ENCODE assay signal across 8 cellular contexts in genomic region chr1:52725903-52726264, GRCh38. TPM values are rescaled to one million over a fixed set of nuclear protein-coding genes. Genes with fewer than 3 reads are reported as not detected.
DNase-seq lines count a peak whose midpoint lies in the region; ATAC-seq, FAIRE-seq and TF ChIP-seq lines count a peak whose summit lies in the region.

No MANE protein-coding gene starts in this region.

- H2AFZ ChIP-seq in OCI-LY3 (ENCODE audit: low read depth, low read length) (peak overlapping the region; percentile 98), osteoblast (ENCODE audit: low read length) (peak overlapping the region; percentile 98)

- peak overlapping the region; percentile 98 for H3K4me3 ChIP-seq in OCI-LY3 (ENCODE audit: low read length)
- H3K4me3 ChIP-seq in osteoblast (ENCODE audit: insufficient read depth, low read length) = peak overlapping the region; percentile 98

- TF ChIP-seq CTCF in CD4-positive, alpha-beta T cell (IDR thresholded peaks at IDR 0.05) = no peak
- TF ChIP-seq CTCF in OCI-LY3 (IDR thresholded peaks at IDR 0.05; ENCODE audit: low read depth, low read length) = no peak
- no peak for TF ChIP-seq CTCF in endothelial cell (IDR thresholded peaks at IDR 0.05; ENCODE audit: unreplicated experiment)
- no peak for TF ChIP-seq CTCF in osteoblast (IDR thresholded peaks at IDR 0.05; ENCODE audit: extremely low read depth, low read depth, low read length)
- TF ChIP-seq CTCF in RWPE1 (conservative IDR thresholded peaks at IDR 0.05; ENCODE audit: low read depth) = no peak

- peak overlapping the region; percentile 71 for H3K4me2 ChIP-seq in OCI-LY3 (ENCODE audit: low read length)
- H3K4me2 ChIP-seq in osteoblast (ENCODE audit: insufficient read depth, low read length) = peak overlapping the region; percentile 99

- H3K9me3 ChIP-seq in CD4-positive, alpha-beta T cell (ENCODE audit: control insufficient read depth, low read length) = no peaks in the 10 kb centered on the region
- H3K9me3 ChIP-seq in OCI-LY3 (ENCODE audit: insufficient read depth, low read length) (no peaks in the 10 kb centered on the region), osteoblast (ENCODE audit: low read depth, low read length) (no peaks in the 10 kb centered on the region)

- CTCF ChIA-PET in CD4-positive, alpha-beta T cell (lab: Charles Lee) = interaction anchor here (1.0 to 1.9 kb wide), 2 partner anchors 25 to 40 kb away, joined by 4 to 6 read pairs; no protein-coding TSS in a partner anchor
- CTCF ChIA-PET in RWPE1 (lab: Yijun Ruan, JAX) = no interaction called here

- POLR2A ChIA-PET in CD4-positive, alpha-beta T cell (lab: Charles Lee) = interaction anchor here (0.6 to 4.4 kb wide), 15 partner anchors 10 to 693 kb away, joined by 3 to 36 read pairs (median 4); partner anchors contain the start of genes ECHDC2, KTI12, ORC1 and PRPF38A
- POLR2A ChIA-PET in RWPE1 (lab: Yijun Ruan, JAX; ENCODE audit: low non-redundant PET) = interaction anchor here (0.7 kb wide), 1 partner anchor 111 kb away, joined by 3 read pairs; no protein-coding TSS in a partner anchor

- H3K4me1 Mint-ChIP-seq in CD4-positive, alpha-beta T cell (ENCODE audit: low read depth) = peaks cover 49% of the 10 kb centered on the region
- peaks cover 25% of the 10 kb centered on the region for H3K4me1 Mint-ChIP-seq in endothelial cell (ENCODE audit: unreplicated experiment)

- H4K20me1 ChIP-seq in OCI-LY3 (ENCODE audit: insufficient read depth, low read length) (no peaks in the 10 kb centered on the region), osteoblast (ENCODE audit: insufficient read depth, low read length) (peaks cover 26% of the 10 kb centered on the region)

- H3K79me2 ChIP-seq in OCI-LY3 (ENCODE audit: low read length) (peaks cover 20% of the 10 kb centered on the region), osteoblast (ENCODE audit: insufficient read depth, low read length) (peaks cover 45% of the 10 kb centered on the region)

- no peak for ATAC-seq in CD4-positive, alpha-beta T cell (ENCODE audit: poor library complexity)
- no peak for ATAC-seq in HG02678 (IDR thresholded peaks at IDR 0.05; ENCODE audit: unreplicated experiment)

- FAIRE-seq in H54 (lab: Jason Lieb, UNC) = no peak

- no peaks in the 10 kb centered on the region for H3K27me3 ChIP-seq in CD4-positive, alpha-beta T cell (ENCODE audit: control insufficient read depth, insufficient read depth, low read length)
- no peaks in the 10 kb centered on the region for H3K27me3 ChIP-seq in OCI-LY3 (ENCODE audit: low read depth, low read length)
- no peaks in the 10 kb centered on the region for H3K27me3 ChIP-seq in osteoblast (ENCODE audit: insufficient read depth, low read length)

- peak overlapping the region; percentile 77 for H3K27ac Mint-ChIP-seq in CD4-positive, alpha-beta T cell
- peak overlapping the region; percentile 80 for H3K27ac Mint-ChIP-seq in endothelial cell (ENCODE audit: unreplicated experiment)

- TF ChIP-seq POLR2A in H54 (IDR thresholded peaks at IDR 0.05; ENCODE audit: low read depth, low read length) = no peak

- peak overlapping the region; percentile 58 for H3K9ac ChIP-seq in OCI-LY3 (ENCODE audit: low read length)

- intact Hi-C loops in CD4-positive, alpha-beta T cell (cut with DNase I, micrococcal nuclease) = loop anchor here (1.0 to 10.0 kb wide), 5 partner anchors 23 to 849 kb away; partner anchors contain the start of genes BTF3L4 (in 1 of the 2), COA7 (in 1 of the 2), NRDC (in 1 of the 2) and TXNDC12 (in 1 of the 2)

- no peak for DNase-seq in CD4-positive, alpha-beta T cell
- DNase-seq in endothelial cell (ENCODE audit: low spot score) (no peak), osteoblast (ENCODE audit: insufficient read length, low spot score, missing footprints) (no peak), NCI-H524 (lab: John Stamatoyannopoulos, UW) (no peak), H54 (ENCODE audit: insufficient read length, low spot score) (no peak), RWPE1 (ENCODE audit: low spot score) (no peak)

- peak overlapping the region; percentile 95 for H3K4me3 Mint-ChIP-seq in CD4-positive, alpha-beta T cell
- peak overlapping the region; percentile 90 for H3K4me3 Mint-ChIP-seq in endothelial cell (ENCODE audit: unreplicated experiment)

- H3K9me3 Mint-ChIP-seq in CD4-positive, alpha-beta T cell = no peaks in the 10 kb centered on the region
- no peaks in the 10 kb centered on the region for H3K9me3 Mint-ChIP-seq in endothelial cell (ENCODE audit: unreplicated experiment)

- peaks cover 7% of the 10 kb centered on the region for H3K36me3 Mint-ChIP-seq in CD4-positive, alpha-beta T cell (ENCODE audit: low read depth)
- peaks cover 4% of the 10 kb centered on the region for H3K36me3 Mint-ChIP-seq in endothelial cell (ENCODE audit: low read depth, unreplicated experiment)

- no peaks in the 10 kb centered on the region for H3K27me3 Mint-ChIP-seq in CD4-positive, alpha-beta T cell
- peaks cover 3% of the 10 kb centered on the region for H3K27me3 Mint-ChIP-seq in endothelial cell (ENCODE audit: unreplicated experiment)

- H3K27ac ChIP-seq in CD4-positive, alpha-beta T cell (ENCODE audit: low read depth, low read length) = no peak overlapping the region
- H3K27ac ChIP-seq in OCI-LY3 (ENCODE audit: low read length) = no peak overlapping the region
- H3K27ac ChIP-seq in osteoblast (ENCODE audit: low read depth, low read length) = no peak overlapping the region
- no peak overlapping the region for H3K27ac ChIP-seq in RWPE1

- H3K4me1 ChIP-seq in OCI-LY3 (ENCODE audit: low read length) = peaks cover 7% of the 10 kb centered on the region; the same call in 1 of the 2 replicates
- peaks cover 19% of the 10 kb centered on the region for H3K4me1 ChIP-seq in osteoblast (ENCODE audit: insufficient read depth, low read length)

- no peaks in the 10 kb centered on the region for H3K36me3 ChIP-seq in OCI-LY3 (replicated peaks; ENCODE audit: low read depth, low read length)
- no peaks in the 10 kb centered on the region for H3K36me3 ChIP-seq in osteoblast (ENCODE audit: insufficient read depth, low read length)

RNA-seq across cellular contexts. Expression of gene ZYG11B, which starts 0.4 kb away (rescaled TPM):
- 10 to 100 TPM; 14.1 to 16.1 TPM for total RNA-seq in CD4-positive, alpha-beta T cell
- total RNA-seq in endothelial cell (ENCODE audit: unreplicated experiment) (39.0 TPM), osteoblast (60.8 and 66.6 TPM in 2 replicates)

RNA-seq across cellular contexts. Expression of gene COA7, which starts 27.7 kb away (rescaled TPM):
- total RNA-seq in CD4-positive, alpha-beta T cell = 1 to 10 TPM in 1 of 2 experiments, under 1 TPM in 1; 0.99 to 1.1 TPM
- total RNA-seq in endothelial cell (ENCODE audit: unreplicated experiment) (14.4 TPM), osteoblast (14.7 and 14.8 TPM in 2 replicates)
